ENCODE assay signal across 17 cellular contexts in the genomic region with DNA sequence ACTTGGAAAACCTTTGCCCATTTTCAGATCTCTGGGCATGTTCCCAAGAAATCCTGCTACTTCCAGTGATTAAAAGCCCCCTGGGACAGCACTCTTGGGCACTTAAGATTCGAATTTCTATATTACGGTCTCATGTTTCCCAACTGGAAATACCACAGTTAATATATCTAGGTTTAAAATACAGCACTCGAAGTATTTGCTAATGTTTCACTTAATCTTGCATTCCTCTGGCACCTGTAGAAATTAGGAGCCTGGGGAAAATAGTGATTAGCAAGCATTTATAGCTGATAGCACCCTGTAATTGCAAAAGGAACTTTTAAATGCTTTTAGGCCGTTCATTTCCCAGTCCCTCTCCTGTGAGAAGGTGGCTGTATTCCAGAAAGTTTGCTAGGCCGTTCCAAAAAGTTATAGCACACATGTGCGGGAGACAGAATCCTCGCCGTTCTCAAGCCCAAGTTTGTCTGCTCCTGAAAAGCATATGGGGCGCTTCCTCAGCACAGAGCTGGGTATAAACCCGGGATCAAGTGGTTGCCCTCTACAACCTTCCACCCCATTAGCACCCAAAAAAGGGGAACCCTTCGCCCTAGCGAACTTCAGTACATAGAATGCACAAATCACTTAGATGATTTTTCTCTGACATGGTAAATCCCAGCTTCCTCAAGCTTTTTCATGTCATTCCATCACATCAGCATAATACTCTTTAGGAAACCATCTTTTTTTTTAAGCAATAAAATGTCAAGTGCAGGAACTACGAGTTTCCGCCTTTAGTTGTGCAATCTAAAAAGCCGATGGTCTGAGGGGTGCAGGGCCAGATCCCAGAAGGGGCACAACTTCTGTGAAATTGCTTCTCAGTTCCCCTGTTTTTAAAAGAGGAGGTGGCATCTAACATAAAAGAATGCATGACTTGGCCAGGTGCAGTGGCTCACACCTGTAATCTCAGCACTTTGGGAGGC.
DNase-seq lines count a peak whose midpoint lies in the region; ATAC-seq, FAIRE-seq and TF ChIP-seq lines count a peak whose summit lies in the region.
"Had no signal": no experiment of that assay in that cellular context is flagged by ENCODE, and none has a peak within 500 bp of the region (broad histone marks: within the 10 kb centered on the region; RNA-seq: fewer than 3 reads in every experiment).

No MANE protein-coding gene starts in this region.

- peak overlapping the region; percentile 92 for H3K4me2 ChIP-seq in BLaER1

- no peaks in the 10 kb centered on the region for H3K36me3 ChIP-seq in BLaER1
- H3K36me3 ChIP-seq: WERI-Rb-1 had no signal

- TF ChIP-seq CTCF in NB4 (IDR thresholded peaks at IDR 0.05; ENCODE audit: low read depth, low read length) = no peak
- TF ChIP-seq CTCF in brain (conservative IDR thresholded peaks at IDR 0.05) = no peak
- TF ChIP-seq CTCF in foreskin fibroblast (IDR thresholded peaks at IDR 0.05; ENCODE audit: low read depth, low read length) = no peak

- peaks cover 10% of the 10 kb centered on the region for H3K27me3 Mint-ChIP-seq in brain

- H3K4me3 ChIP-seq in BLaER1 (no peak overlapping the region), NB4 (ENCODE audit: low read depth, low read length) (no peak overlapping the region), foreskin fibroblast (ENCODE audit: low read depth in 1 of 2, low read length in 2 of 2) (no peak overlapping the region)

- H3K9me3 ChIP-seq in BLaER1 = peaks cover 22% of the 10 kb centered on the region

- H3K27ac Mint-ChIP-seq in brain = peak overlapping the region in 3 of 5 experiments; percentile 59 to 90 (median 83)
- H3K27ac Mint-ChIP-seq in stimulated activated effector memory CD8-positive, alpha-beta T cell treated with anti-CD3 and anti-CD28 coated beads, Interleukin-12 subunit alpha, Interleukin-12 subunit beta, amount 100 ng/mL, for 72 hours = no peak overlapping the region
- H3K27ac Mint-ChIP-seq: CD8-positive, alpha-beta T cell; effector memory CD8-positive, alpha-beta T cell; memory B cell had no signal

- H3K4me1 ChIP-seq in BLaER1 = peaks cover 96% of the 10 kb centered on the region

- H3K36me3 Mint-ChIP-seq in brain = no peaks in the 10 kb centered on the region
- no peaks in the 10 kb centered on the region for H3K36me3 Mint-ChIP-seq in stimulated activated effector memory CD8-positive, alpha-beta T cell treated with anti-CD3 and anti-CD28 coated beads, Interleukin-12 subunit alpha, Interleukin-12 subunit beta, amount 100 ng/mL, for 72 hours
- H3K36me3 Mint-ChIP-seq: CD8-positive, alpha-beta T cell; memory B cell had no signal

- peaks cover 23% of the 10 kb centered on the region for H3K4me1 Mint-ChIP-seq in brain
- H3K4me1 Mint-ChIP-seq in stimulated activated effector memory CD8-positive, alpha-beta T cell treated with anti-CD3 and anti-CD28 coated beads, Interleukin-12 subunit alpha, Interleukin-12 subunit beta, amount 100 ng/mL, for 72 hours = no peaks in the 10 kb centered on the region
- H3K4me1 Mint-ChIP-seq: memory B cell, neural crest cell had no signal

- FAIRE-seq in frontal cortex (lab: Jason Lieb, UNC) = no peak

- TF ChIP-seq POLR2A in NB4 (IDR thresholded peaks at IDR 0.05; ENCODE audit: extremely low read depth, insufficient read length) = no peak

- no peak for ATAC-seq in GM21737 (IDR thresholded peaks at IDR 0.05; ENCODE audit: unreplicated experiment)
- no peak for ATAC-seq in stimulated activated effector memory CD8-positive, alpha-beta T cell treated with anti-CD3 and anti-CD28 coated beads, Interleukin-12 subunit alpha, Interleukin-12 subunit beta, amount 100 ng/mL, for 72 hours
- ATAC-seq: CD8-positive, alpha-beta T cell; effector memory CD8-positive, alpha-beta T cell had no signal

- no peaks in the 10 kb centered on the region for H3K9me3 Mint-ChIP-seq in brain
- H3K9me3 Mint-ChIP-seq in stimulated activated effector memory CD8-positive, alpha-beta T cell treated with anti-CD3 and anti-CD28 coated beads, Interleukin-12 subunit alpha, Interleukin-12 subunit beta, amount 100 ng/mL, for 72 hours = no peaks in the 10 kb centered on the region
- H3K9me3 Mint-ChIP-seq: CD8-positive, alpha-beta T cell; effector memory CD8-positive, alpha-beta T cell; memory B cell; neural crest cell had no signal

- no peaks in the 10 kb centered on the region for H4K20me1 ChIP-seq in BLaER1

- no peaks in the 10 kb centered on the region for H3K27me3 ChIP-seq in BLaER1

- DNase-seq in NB4 (ENCODE audit: low read depth) = peak; percentile 7
- peak; percentile 17 for DNase-seq in left kidney (ENCODE audit: low read depth, low spot score)
- no peak for DNase-seq in frontal cortex (ENCODE audit: low spot score in 2 of 2)
- no peak for DNase-seq in stimulated activated effector memory CD8-positive, alpha-beta T cell treated with anti-CD3 and anti-CD28 coated beads, Interleukin-12 subunit alpha, Interleukin-12 subunit beta, amount 100 ng/mL, for 72 hours (ENCODE audit: low spot score in 2 of 2)
- no peak for DNase-seq in foreskin fibroblast
- DNase-seq: ACHN; CD8-positive, alpha-beta T cell; effector memory CD8-positive, alpha-beta T cell; NCI-H1105 treated with DMSO at 0.1 percent for 48 hours; NCI-H226; PC-3 had no signal

- H3K9ac ChIP-seq in BLaER1 = peak overlapping the region; percentile 87

- peak overlapping the region; percentile 99 for H3K27ac ChIP-seq in BLaER1
- H3K27ac ChIP-seq: WERI-Rb-1 had no signal

- H3K4me3 Mint-ChIP-seq in brain = no peak overlapping the region
- no peak overlapping the region for H3K4me3 Mint-ChIP-seq in stimulated activated effector memory CD8-positive, alpha-beta T cell treated with anti-CD3 and anti-CD28 coated beads, Interleukin-12 subunit alpha, Interleukin-12 subunit beta, amount 100 ng/mL, for 72 hours
- H3K4me3 Mint-ChIP-seq: CD8-positive, alpha-beta T cell; effector memory CD8-positive, alpha-beta T cell; memory B cell; neural crest cell had no signal

Comparison
In these comparisons a context has a peak if more than half of its experiments do, and no peak if none do; other contexts are left out.
1. DNase-seq: peak in NB4 (single experiment) and left kidney (single experiment); none in frontal cortex (0 of 2), stimulated activated effector memory CD8-positive, alpha-beta T cell treated with anti-CD3 and anti-CD28 coated beads, Interleukin-12 subunit alpha, Interleukin-12 subunit beta, amount 100 ng/mL, for 72 hours (0 of 2) and foreskin fibroblast (0 of 2).